Comparison of ENCODE assay signal across 22 cellular contexts in the genomic region with DNA sequence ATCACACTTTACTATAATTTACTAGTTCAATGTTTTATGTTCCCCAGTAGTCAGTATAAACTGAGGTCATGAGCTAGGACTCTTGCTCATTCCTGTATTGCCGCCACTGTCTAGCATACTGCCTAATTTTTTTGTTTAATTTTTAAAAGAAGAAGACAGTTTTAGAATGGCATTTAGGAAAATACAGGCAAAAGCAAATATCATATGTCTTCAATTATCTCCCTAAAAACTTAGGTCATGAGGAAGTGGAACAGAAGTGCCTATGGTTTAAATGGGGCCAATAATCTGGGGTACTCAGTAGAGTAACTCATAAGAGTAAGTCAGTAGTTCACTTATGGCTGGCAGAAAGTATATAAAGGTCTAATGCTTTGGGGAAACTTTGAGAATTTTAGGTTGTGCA.
DNase-seq lines count a peak whose midpoint lies in the region; ATAC-seq, FAIRE-seq and TF ChIP-seq lines count a peak whose summit lies in the region.
"Had no signal": no experiment of that assay in that cellular context is flagged by ENCODE, and none has a peak within 500 bp of the region (broad histone marks: within the 10 kb centered on the region; RNA-seq: fewer than 3 reads in every experiment).

No MANE protein-coding gene starts in this region.

- H3K18ac ChIP-seq in IMR-90 (ENCODE audit: low read depth, low read length) (no peak overlapping the region), neuronal stem cell (ENCODE audit: low read length) (no peak overlapping the region)

- intact Hi-C loops in IMR-90 (cut with micrococcal nuclease) = loop anchor here (10.0 kb wide), 1 partner anchor 416 kb away; no protein-coding TSS in a partner anchor

- H3K27me3 ChIP-seq in IMR-90 (ENCODE audit: control insufficient read depth, insufficient read depth, low read length) (no peaks in the 10 kb centered on the region), astrocyte (ENCODE audit: insufficient read depth, low read length) (no peaks in the 10 kb centered on the region), hepatocyte (no peaks in the 10 kb centered on the region), thoracic aorta (replicated peaks; ENCODE audit: insufficient read depth) (no peaks in the 10 kb centered on the region), neuronal stem cell (ENCODE audit: control insufficient read depth in 3 of 3, insufficient read depth in 3 of 3, low read depth in 1 of 3, low read length in 3 of 3) (no peaks in the 10 kb centered on the region)

- no peak overlapping the region for H4K8ac ChIP-seq in IMR-90 (ENCODE audit: low read depth in 2 of 2, low read length in 2 of 2)
- H4K8ac ChIP-seq in neuronal stem cell (ENCODE audit: low read depth, low read length) = no peak overlapping the region

- H2BK12ac ChIP-seq in neuronal stem cell (ENCODE audit: low read length) = no peak overlapping the region

- no peak for FAIRE-seq in astrocyte (lab: Jason Lieb, UNC)
- FAIRE-seq: H1, islet of Langerhans had no signal

- H2AK5ac ChIP-seq in IMR-90 (ENCODE audit: low read depth, low read length) (no peak overlapping the region), neuronal stem cell (ENCODE audit: low read depth, low read length) (no peak overlapping the region)

- H4K20me1 ChIP-seq in IMR-90 (ENCODE audit: insufficient read depth, low read length) (no peaks in the 10 kb centered on the region), astrocyte (ENCODE audit: insufficient read depth, low read length) (no peaks in the 10 kb centered on the region), hepatocyte (ENCODE audit: insufficient read depth, poor library complexity, severe bottlenecking) (no peaks in the 10 kb centered on the region)

- H3K14ac ChIP-seq in IMR-90 (replicated peaks; ENCODE audit: low read depth, low read length) (no peak overlapping the region), neuronal stem cell (ENCODE audit: low read length) (no peak overlapping the region)

- H2AK9ac ChIP-seq in IMR-90 (replicated peaks; ENCODE audit: low read depth, low read length, poor library complexity) = no peak overlapping the region

- H2BK120ac ChIP-seq in IMR-90 (ENCODE audit: low read depth, low read length) (no peak overlapping the region), neuronal stem cell (ENCODE audit: low read depth, low read length) (no peak overlapping the region)

- H3K56ac ChIP-seq in IMR-90 (ENCODE audit: extremely low read depth, insufficient read depth, low read length) = no peak overlapping the region

- H3K36me3 Mint-ChIP-seq in astrocyte (ENCODE audit: low read depth, unreplicated experiment) = no peaks in the 10 kb centered on the region
- H3K36me3 Mint-ChIP-seq in activated CD4-positive, alpha-beta memory T cell treated with anti-CD3 and anti-CD28 coated beads, Interleukin-2, amount 10 ng/mL, durations not matched to agents 7 days and 5 days (ENCODE audit: low read depth) = no peaks in the 10 kb centered on the region
- no peaks in the 10 kb centered on the region for H3K36me3 Mint-ChIP-seq in immature natural killer cell
- H3K36me3 Mint-ChIP-seq: activated CD4-positive, alpha-beta memory T cell treated with anti-CD3 and anti-CD28 coated beads for 36 hours; CD4-positive, alpha-beta memory T cell had no signal

- H3K27ac Mint-ChIP-seq in astrocyte (ENCODE audit: unreplicated experiment) (no peak overlapping the region), immature natural killer cell (no peak overlapping the region)
- H3K27ac Mint-ChIP-seq in activated CD4-positive, alpha-beta memory T cell treated with anti-CD3 and anti-CD28 coated beads, Interleukin-2, amount 10 ng/mL, durations not matched to agents 7 days and 5 days = no peak overlapping the region
- H3K27ac Mint-ChIP-seq: activated CD4-positive, alpha-beta memory T cell treated with anti-CD3 and anti-CD28 coated beads for 36 hours; CD4-positive, alpha-beta memory T cell had no signal

- H3K4me1 Mint-ChIP-seq in astrocyte (ENCODE audit: low read depth, unreplicated experiment) = peaks cover 9% of the 10 kb centered on the region
- no peaks in the 10 kb centered on the region for H3K4me1 Mint-ChIP-seq in activated CD4-positive, alpha-beta memory T cell treated with anti-CD3 and anti-CD28 coated beads, Interleukin-2, amount 10 ng/mL, durations not matched to agents 7 days and 5 days
- H3K4me1 Mint-ChIP-seq in immature natural killer cell = no peaks in the 10 kb centered on the region
- H3K4me1 Mint-ChIP-seq: CD4-positive, alpha-beta memory T cell had no signal

- H3K4me3 ChIP-seq in IMR-90 (ENCODE audit: insufficient read depth, low read depth, low read length) (no peak overlapping the region), astrocyte (ENCODE audit: insufficient read depth, low read depth, low read length) (no peak overlapping the region), hepatocyte (no peak overlapping the region), thoracic aorta (peak overlapping the region; percentile 49), neuronal stem cell (ENCODE audit: low read length in 2 of 2) (no peak overlapping the region)
- H3K4me3 ChIP-seq: lower lobe of right lung had no signal

- H3K9ac ChIP-seq in IMR-90 (ENCODE audit: low read depth, low read length) (no peak overlapping the region), astrocyte (ENCODE audit: low read length) (no peak overlapping the region), neuronal stem cell (ENCODE audit: low read depth, low read length, poor library complexity) (no peak overlapping the region)

- no peaks in the 10 kb centered on the region for H3K27me3 Mint-ChIP-seq in astrocyte (ENCODE audit: low read depth, unreplicated experiment)
- no peaks in the 10 kb centered on the region for H3K27me3 Mint-ChIP-seq in activated CD4-positive, alpha-beta memory T cell treated with anti-CD3 and anti-CD28 coated beads, Interleukin-2, amount 10 ng/mL, durations not matched to agents 7 days and 5 days
- H3K27me3 Mint-ChIP-seq in immature natural killer cell (ENCODE audit: low read depth in 3 of 3) = peaks cover 0 to 1% (median 0%) of the 10 kb centered on the region in 3 donors
- H3K27me3 Mint-ChIP-seq: activated CD4-positive, alpha-beta memory T cell treated with anti-CD3 and anti-CD28 coated beads for 36 hours; CD4-positive, alpha-beta memory T cell had no signal

- no peaks in the 10 kb centered on the region for H3K4me1 ChIP-seq in IMR-90 (ENCODE audit: control insufficient read depth, insufficient read depth, low read length)
- H3K4me1 ChIP-seq in astrocyte (ENCODE audit: insufficient read depth, low read length) = no peaks in the 10 kb centered on the region
- no peaks in the 10 kb centered on the region for H3K4me1 ChIP-seq in hepatocyte (ENCODE audit: insufficient read depth)
- H3K4me1 ChIP-seq in thoracic aorta (ENCODE audit: control insufficient read depth in 1 of 2, low read depth in 2 of 2) = peaks cover 0 to 13% of the 10 kb centered on the region in 2 donors
- no peaks in the 10 kb centered on the region for H3K4me1 ChIP-seq in neuronal stem cell (ENCODE audit: control insufficient read depth in 2 of 2, insufficient read depth in 1 of 2, low read depth in 1 of 2, low read length in 2 of 2)
- H3K4me1 ChIP-seq: lower lobe of right lung had no signal

- H3K9me3 ChIP-seq in IMR-90 (ENCODE audit: control insufficient read depth, insufficient read depth, low read length) = no peaks in the 10 kb centered on the region
- H3K9me3 ChIP-seq in astrocyte (ENCODE audit: insufficient read depth, low read depth, low read length) = no peaks in the 10 kb centered on the region
- no peaks in the 10 kb centered on the region for H3K9me3 ChIP-seq in hepatocyte (ENCODE audit: low read depth)
- H3K9me3 ChIP-seq in thoracic aorta = no peaks in the 10 kb centered on the region
- H3K9me3 ChIP-seq in neuronal stem cell (replicated peaks in 1 of 2; ENCODE audit: control insufficient read depth in 2 of 2, insufficient read depth in 1 of 2, low read depth in 1 of 2, low read length in 2 of 2) = no peaks in the 10 kb centered on the region
- H3K9me3 ChIP-seq: lower lobe of right lung had no signal

- dilution Hi-C loops in IMR-90 (cut with HindIII; ENCODE audit: low sequenced_read_pairs, unreplicated experiment) = no loop called here

- H2AFZ ChIP-seq in IMR-90 (replicated peaks; ENCODE audit: low read length, poor library complexity) = no peak overlapping the region
- H2AFZ ChIP-seq in astrocyte (ENCODE audit: low read depth, low read length) = no peak overlapping the region
- H2AFZ ChIP-seq in hepatocyte = no peak overlapping the region
- H2AFZ ChIP-seq in neuronal stem cell (ENCODE audit: low read length) = no peak overlapping the region

- no peak overlapping the region for H4K5ac ChIP-seq in IMR-90 (ENCODE audit: low read depth, low read length)

- no peak for TF ChIP-seq POLR2A in IMR-90 (IDR thresholded peaks at IDR 0.05; ENCODE audit: low read depth, low read length)

- H3K4me2 ChIP-seq in IMR-90 (ENCODE audit: low read depth, low read length) (peak overlapping the region; percentile 41), astrocyte (ENCODE audit: low read length) (peak overlapping the region; percentile 64), hepatocyte (peak overlapping the region; percentile 13), neuronal stem cell (ENCODE audit: insufficient read depth, low read length, poor library complexity, severe bottlenecking) (no peak overlapping the region)

- WGBS in IMR-90 (ENCODE audit: extremely low coverage in 2 of 2, insufficient read length in 1 of 2), 2 experiments = no CpG with 5 or more reads among the region's 1 CpG
- WGBS in hepatocyte (ENCODE audit: low lambda C conversion rate, missing lambda C conversion rate) = 69% methylated on average over 1 of the region's 1 CpG
- no CpG with 5 or more reads among the region's 1 CpG for WGBS in neuronal stem cell (ENCODE audit: extremely low coverage in 2 of 2, insufficient read length in 2 of 2, insufficient replicate concordance in 1 of 2), 2 donors

- H3K9me2 ChIP-seq in hepatocyte (replicated peaks; ENCODE audit: insufficient read depth) = no peaks in the 10 kb centered on the region

- no peak overlapping the region for H3K4me3 Mint-ChIP-seq in astrocyte (ENCODE audit: unreplicated experiment)
- H3K4me3 Mint-ChIP-seq in activated CD4-positive, alpha-beta memory T cell treated with anti-CD3 and anti-CD28 coated beads, Interleukin-2, amount 10 ng/mL, durations not matched to agents 7 days and 5 days = no peak overlapping the region
- no peak overlapping the region for H3K4me3 Mint-ChIP-seq in immature natural killer cell
- H3K4me3 Mint-ChIP-seq: activated CD4-positive, alpha-beta memory T cell treated with anti-CD3 and anti-CD28 coated beads for 36 hours; CD4-positive, alpha-beta memory T cell had no signal

- no peak for TF ChIP-seq RAD21 in IMR-90 (IDR thresholded peaks at IDR 0.05; ENCODE audit: low read length)

- H3K36me3 ChIP-seq in IMR-90 (ENCODE audit: control insufficient read depth, insufficient read depth, low read length) (no peaks in the 10 kb centered on the region), astrocyte (ENCODE audit: insufficient read depth, low read length) (no peaks in the 10 kb centered on the region), hepatocyte (replicated peaks; ENCODE audit: insufficient read depth, low read depth) (no peaks in the 10 kb centered on the region), thoracic aorta (no peaks in the 10 kb centered on the region), neuronal stem cell (replicated peaks in 1 of 2; ENCODE audit: control insufficient read depth in 2 of 2, insufficient read depth in 2 of 2, low read length in 2 of 2) (no peaks in the 10 kb centered on the region)
- H3K36me3 ChIP-seq: lower lobe of right lung had no signal

- H2BK5ac ChIP-seq in IMR-90 (ENCODE audit: low read depth, low read length, poor library complexity, severe bottlenecking) (no peak overlapping the region), neuronal stem cell (ENCODE audit: low read length) (no peak overlapping the region)

- H4K91ac ChIP-seq in IMR-90 (ENCODE audit: insufficient read depth, low read depth, low read length) (no peak overlapping the region), neuronal stem cell (ENCODE audit: low read depth, low read length, poor library complexity) (no peak overlapping the region)

- H3K79me2 ChIP-seq in astrocyte (ENCODE audit: insufficient read depth, low read length) (no peaks in the 10 kb centered on the region), hepatocyte (no peaks in the 10 kb centered on the region)

- CTCF ChIA-PET in IMR-90 (lab: Yijun Ruan, JAX) = no interaction called here
- CTCF ChIA-PET in activated CD4-positive, alpha-beta memory T cell treated with anti-CD3 and anti-CD28 coated beads, Interleukin-2, amount 10 ng/mL, durations not matched to agents 7 days and 5 days (lab: Charles Lee) = no interaction called here

- no peak overlapping the region for H3K4ac ChIP-seq in IMR-90 (ENCODE audit: low read depth, low read length)
- no peak overlapping the region for H3K4ac ChIP-seq in neuronal stem cell (ENCODE audit: low read length)

- POLR2A ChIA-PET in IMR-90 (lab: Charles Lee; ENCODE audit: unreplicated experiment) = no interaction called here
- POLR2A ChIA-PET in activated CD4-positive, alpha-beta memory T cell treated with anti-CD3 and anti-CD28 coated beads, Interleukin-2, amount 10 ng/mL, durations not matched to agents 7 days and 5 days (lab: Charles Lee) = no interaction called here

- H3K9me3 Mint-ChIP-seq in astrocyte (ENCODE audit: unreplicated experiment) = peaks cover 2% of the 10 kb centered on the region
- H3K9me3 Mint-ChIP-seq in activated CD4-positive, alpha-beta memory T cell treated with anti-CD3 and anti-CD28 coated beads, Interleukin-2, amount 10 ng/mL, durations not matched to agents 7 days and 5 days = no peaks in the 10 kb centered on the region
- H3K9me3 Mint-ChIP-seq in immature natural killer cell = peaks cover 0 to 20% (median 3%) of the 10 kb centered on the region in 6 donors
- H3K9me3 Mint-ChIP-seq: activated CD4-positive, alpha-beta memory T cell treated with anti-CD3 and anti-CD28 coated beads for 36 hours had no signal

- H2BK20ac ChIP-seq in IMR-90 (ENCODE audit: low read depth, low read length) = no peak overlapping the region

- H3K27ac ChIP-seq in IMR-90 (ENCODE audit: insufficient read depth, low read length) (no peak overlapping the region), astrocyte (ENCODE audit: low read depth, low read length) (no peak overlapping the region), hepatocyte (no peak overlapping the region), thoracic aorta (no peak overlapping the region), neuronal stem cell (replicated peaks; ENCODE audit: low read length) (no peak overlapping the region)
- H3K27ac ChIP-seq: lower lobe of right lung had no signal

- no peaks in the 10 kb centered on the region for H3K9me1 ChIP-seq in IMR-90 (ENCODE audit: insufficient read depth, low read length)

- no TSS peak for BruUV-seq in IMR-90 (replicated peaks; lab: Mats Ljungman, UMichigan)

- TF ChIP-seq CTCF in IMR-90 (conservative IDR thresholded peaks at IDR 0.05; ENCODE audit: low read depth, low read length) = no peak
- TF ChIP-seq CTCF in astrocyte (IDR thresholded peaks at IDR 0.05; ENCODE audit: insufficient read depth, low read depth, low read length) = no peak
- TF ChIP-seq CTCF in hepatocyte (IDR thresholded peaks at IDR 0.05; ENCODE audit: poor library complexity) = no peak
- TF ChIP-seq CTCF in thoracic aorta (IDR thresholded peaks at IDR 0.05) = no peak

- H3K79me1 ChIP-seq in IMR-90 (ENCODE audit: low read depth in 1 of 2, low read length in 2 of 2) (no peaks in the 10 kb centered on the region), neuronal stem cell (ENCODE audit: low read depth, low read length) (no peaks in the 10 kb centered on the region)

- ATAC-seq in IMR-90 (ENCODE audit: low read depth) (no peak), thoracic aorta (ENCODE audit: insufficient number of reproducible peaks, low FRiP score, low read depth) (no peak), GM19467 (IDR thresholded peaks at IDR 0.05; ENCODE audit: unreplicated experiment) (no peak)
- ATAC-seq: lower lobe of right lung, right cardiac atrium had no signal

- H3K23ac ChIP-seq in IMR-90 (ENCODE audit: low read depth, low read length) (no peak overlapping the region), neuronal stem cell (ENCODE audit: low read depth, low read length, poor library complexity) (no peak overlapping the region)

- DNase-seq in IMR-90 (no peak), astrocyte (ENCODE audit: low read depth) (no peak), hepatocyte (ENCODE audit: low spot score) (no peak), thoracic aorta (ENCODE audit: low spot score) (no peak), neuronal stem cell (ENCODE audit: low spot score) (no peak), immature natural killer cell (no peak)
- DNase-seq in activated CD4-positive, alpha-beta memory T cell treated with anti-CD3 and anti-CD28 coated beads, Interleukin-2, amount 10 ng/mL, durations not matched to agents 7 days and 5 days = no peak
- DNase-seq: activated CD4-positive, alpha-beta memory T cell treated with anti-CD3 and anti-CD28 coated beads for 36 hours; activated CD4-positive, CD25-positive, alpha-beta regulatory T cell; activated naive CD4-positive, alpha-beta T cell treated with Interleukin-2 at 50 U/mL for 16 hours; CD4-positive, alpha-beta memory T cell; cerebellar nuclear complex; effector CD8-positive, alpha-beta T cell; lower lobe of right lung; NCI-H1048; NCI-H187 treated with DMSO at 0.1 percent for 48 hours; occipital lobe; right cardiac atrium; T-helper 9 cell had no signal

- H2BK15ac ChIP-seq in IMR-90 (ENCODE audit: low read depth, low read length) (no peak overlapping the region), neuronal stem cell (ENCODE audit: low read length) (no peak overlapping the region)

- in situ Hi-C loops in IMR-90 (cut with MboI; ENCODE audit: low sequenced_read_pairs) = no loop called here
